10 cellular contexts compared by ENCODE assay signal in the genomic region with DNA sequence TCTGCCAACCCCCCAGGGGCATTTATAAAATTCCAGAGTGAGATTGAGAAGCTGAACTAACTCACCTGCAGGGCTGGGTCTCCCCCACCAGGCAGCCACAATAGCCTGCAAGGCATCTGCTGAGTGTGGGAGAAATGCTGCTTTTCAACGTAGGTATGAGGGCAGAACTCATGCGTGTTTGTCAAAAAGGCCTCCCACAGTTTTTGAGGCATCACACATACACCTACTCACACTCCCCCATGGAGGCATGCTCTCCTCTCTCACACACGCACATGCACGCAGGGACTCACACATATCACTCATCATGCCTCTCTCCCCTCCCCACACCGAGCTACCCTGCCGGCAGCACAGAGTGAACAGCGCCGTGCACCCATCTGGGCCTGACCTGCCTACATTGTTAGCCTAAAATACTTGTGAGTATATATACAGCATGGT.
DNase-seq lines count a peak whose midpoint lies in the region; ATAC-seq, FAIRE-seq and TF ChIP-seq lines count a peak whose summit lies in the region.
"Had no signal": no experiment of that assay in that cellular context is flagged by ENCODE, and none has a peak within 500 bp of the region (broad histone marks: within the 10 kb centered on the region; RNA-seq: fewer than 3 reads in every experiment).

No MANE protein-coding gene starts in this region.

- RAD21 ChIA-PET in GM12878 (lab: Charles Lee; ENCODE audit: unreplicated experiment): interaction anchor here (0.8 to 3.9 kb wide), 8 partner anchors 12 to 423 kb away, joined by 3 to 30 read pairs (median 5); no protein-coding TSS in a partner anchor

- in situ Hi-C loops in GM12878 (cut with MboI): no loop called here

- 4% methylated on average over 8 of the region's 8 CpGs for WGBS in GM12878 (ENCODE audit: insufficient coverage, insufficient replicate concordance, low lambda C conversion rate, missing lambda C conversion rate)
- 73% methylated on average over 8 of the region's 8 CpGs for WGBS in smooth muscle cell (ENCODE audit: low lambda C conversion rate)

- TF ChIP-seq CTCF in GM12872 (IDR thresholded peaks at IDR 0.05; ENCODE audit: insufficient read depth, low read depth, low read length): peak; percentile 49
- peak in 1 of 2 experiments; percentile 29; a peak in 1 of 4 replicates for TF ChIP-seq CTCF in GM23338 (conservative IDR thresholded peaks at IDR 0.05; ENCODE audit: low read depth in 2 of 2)
- TF ChIP-seq CTCF in Peyer's patch (IDR thresholded peaks at IDR 0.05): no peak
- peak; percentile 15 to 50 (median 41); a peak in 3 of 6 replicates for TF ChIP-seq CTCF in GM12878 (IDR thresholded peaks at IDR 0.05 in 2 of 3, conservative IDR thresholded peaks at IDR 0.05 in 1 of 3; ENCODE audit: control insufficient read depth in 2 of 3, extremely low read depth in 1 of 3, insufficient read depth in 1 of 3, low read depth in 3 of 3, low read length in 3 of 3)
- no peak for TF ChIP-seq CTCF in smooth muscle cell (IDR thresholded peaks at IDR 0.05; ENCODE audit: borderline replicate concordance, insufficient read depth, poor library complexity, severe bottlenecking)

- H3K4me2 ChIP-seq in GM23338: no peak overlapping the region
- H3K4me2 ChIP-seq in GM12878 (ENCODE audit: control insufficient read depth, insufficient read depth): peak overlapping the region; percentile 80
- no peak overlapping the region for H3K4me2 ChIP-seq in smooth muscle cell

- H4K20me1 ChIP-seq in GM23338 (replicated peaks; ENCODE audit: insufficient read depth) (no peaks in the 10 kb centered on the region; the same call in none of the 2 replicates), GM12878 (ENCODE audit: control insufficient read depth, insufficient read depth) (no peaks in the 10 kb centered on the region), smooth muscle cell (ENCODE audit: low read depth) (no peaks in the 10 kb centered on the region)

- peaks cover 19% of the 10 kb centered on the region; the same call in 1 of the 2 replicates for H3K79me2 ChIP-seq in GM23338 (replicated peaks; ENCODE audit: insufficient read depth)
- no peaks in the 10 kb centered on the region for H3K79me2 ChIP-seq in GM12878 (ENCODE audit: control insufficient read depth, insufficient read depth, low read length)
- H3K79me2 ChIP-seq in smooth muscle cell (ENCODE audit: low read depth): no peaks in the 10 kb centered on the region

- H3K4me1 ChIP-seq in GM23338 (ENCODE audit: insufficient read depth) (peaks cover 8% of the 10 kb centered on the region), Peyer's patch (peaks cover 0 to 6% (median 2%) of the 10 kb centered on the region in 4 donors), GM12878 (ENCODE audit: control insufficient read depth, insufficient read depth, low read length) (peaks cover 25% of the 10 kb centered on the region), smooth muscle cell (ENCODE audit: low read depth) (peaks cover 11% of the 10 kb centered on the region)

- TF ChIP-seq RAD21 in GM12878 (IDR thresholded peaks at IDR 0.05; ENCODE audit: insufficient read depth, low read depth, low read length): peak; percentile 63

- H3K9me3 Mint-ChIP-seq in GM23338: no peaks in the 10 kb centered on the region; the same call in 1 of the 3 replicates
- H3K9me3 Mint-ChIP-seq: neural crest cell had no signal

- H2AFZ ChIP-seq in GM23338 (no peak overlapping the region), GM12878 (ENCODE audit: control insufficient read depth, low read depth, low read length) (peak overlapping the region; percentile 78), smooth muscle cell (ENCODE audit: low read depth) (no peak overlapping the region)

- no TSS peak for BruUV-seq in GM12878 (replicated peaks; lab: Mats Ljungman, UMichigan)

- peak; percentile 23 for FAIRE-seq in GM12878 (lab: Jason Lieb, UNC)
- FAIRE-seq: astrocyte had no signal

- TF ChIP-seq EP300 in GM12878 (IDR thresholded peaks at IDR 0.05; ENCODE audit: borderline replicate concordance in 1 of 2, control insufficient read depth in 1 of 2, low read depth in 2 of 2, low read length in 2 of 2): peak; percentile 5 to 80; a peak in 3 of 4 replicates

- SMC1A ChIA-PET in GM12878 (lab: Charles Lee; ENCODE audit: uncharacterized antibody, unreplicated experiment): interaction anchor here (0.7 to 3.3 kb wide), 13 partner anchors 10 to 424 kb away, joined by 3 to 23 read pairs (median 5); no protein-coding TSS in a partner anchor

- peak; percentile 91 for ATAC-seq in GM23338
- ATAC-seq in GM12878: peak; percentile 83

- no peaks in the 10 kb centered on the region for H3K36me3 Mint-ChIP-seq in GM23338 (ENCODE audit: low read depth)

- H3K4me3 Mint-ChIP-seq in GM23338: no peak overlapping the region
- H3K4me3 Mint-ChIP-seq: neural crest cell had no signal

- TF ChIP-seq POLR2A in Peyer's patch (IDR thresholded peaks at IDR 0.05): no peak
- TF ChIP-seq POLR2A in GM12878 (IDR thresholded peaks at IDR 0.05; ENCODE audit: low read depth, low read length): peak; percentile 36; the same call in 1 of the 2 replicates

- DNase-seq in GM23338 (ENCODE audit: low spot score) (peak; percentile 30), Peyer's patch (no peak), GM12878 (ENCODE audit: low read depth, low spot score) (peak; percentile 51), UCSD-AML1 (lab: John Stamatoyannopoulos, UW; ENCODE audit: unreplicated experiment) (no peak), NCI-H510A treated with DMSO at 0.1 percent for 48 hours (lab: John Stamatoyannopoulos, UW) (no peak), smooth muscle cell (lab: John Stamatoyannopoulos, UW; ENCODE audit: unreplicated experiment) (no peak)
- DNase-seq in stimulated activated CD8-positive, alpha-beta memory T cell treated with anti-CD3 and anti-CD28 coated beads, Interleukin-15, amount 100 ng/mL, for 4 hours (ENCODE audit: low read depth in 2 of 2): peak; percentile 50 to 66

- no peaks in the 10 kb centered on the region for H3K9me3 ChIP-seq in Peyer's patch
- no peaks in the 10 kb centered on the region; the same call in 2 of the 3 replicates for H3K9me3 ChIP-seq in GM12878 (replicated peaks; ENCODE audit: control insufficient read depth, insufficient read depth, low read length)
- H3K9me3 ChIP-seq in smooth muscle cell (replicated peaks; ENCODE audit: low read depth): no peaks in the 10 kb centered on the region

- H3K27ac Mint-ChIP-seq in GM23338: no peak overlapping the region

- CTCF ChIA-PET in GM12878 (lab: Yijun Ruan, JAX): interaction anchor here (0.6 to 3.4 kb wide), 14 partner anchors 11 to 819 kb away, joined by 3 to 19 read pairs (median 3); no protein-coding TSS in a partner anchor

- H3K36me3 ChIP-seq in GM23338 (ENCODE audit: insufficient read depth) (no peaks in the 10 kb centered on the region; the same call in 1 of the 2 replicates), Peyer's patch (no peaks in the 10 kb centered on the region), GM12878 (ENCODE audit: control insufficient read depth in 2 of 2, insufficient read depth in 2 of 2, low read length in 1 of 2) (no peaks in the 10 kb centered on the region), smooth muscle cell (ENCODE audit: low read depth) (no peaks in the 10 kb centered on the region)

- H3F3A ChIP-seq in GM23338 (replicated peaks; ENCODE audit: low read depth): no peaks in the 10 kb centered on the region
- H3F3A ChIP-seq in smooth muscle cell (ENCODE audit: low read depth): no peaks in the 10 kb centered on the region

- intact Hi-C loops in GM12878 (cut with micrococcal nuclease; ENCODE audit: unreplicated experiment): loop anchor here (2.0 to 5.0 kb wide), 4 partner anchors 101 to 423 kb away; a partner anchor contains a TSS

- no peaks in the 10 kb centered on the region for H3K27me3 Mint-ChIP-seq in GM23338 (ENCODE audit: insufficient read depth, low read depth, poor library complexity)

- no peak overlapping the region for H3K27ac ChIP-seq in GM23338 (ENCODE audit: low read depth)
- H3K27ac ChIP-seq in Peyer's patch: peak overlapping the region; percentile 51 to 82 (median 74)
- peak overlapping the region; percentile 94 for H3K27ac ChIP-seq in GM12878 (ENCODE audit: control insufficient read depth, insufficient read depth)
- H3K27ac ChIP-seq in smooth muscle cell (ENCODE audit: low read depth): no peak overlapping the region

- H3K9me2 ChIP-seq in GM23338 (ENCODE audit: insufficient read depth): peaks cover 17% of the 10 kb centered on the region

- H3K4me1 Mint-ChIP-seq in GM23338: peaks cover 33% of the 10 kb centered on the region

- POLR2A ChIA-PET in GM12878 (lab: Charles Lee): interaction anchor here (1.0 kb wide), 1 partner anchor 53 kb away, joined by 5 read pairs; no protein-coding TSS in a partner anchor

- H3K4me3 ChIP-seq in GM23338 (no peak overlapping the region), Peyer's patch (no peak overlapping the region), GM12878 (no peak overlapping the region), smooth muscle cell (no peak overlapping the region)

- H3K27me3 ChIP-seq in GM23338 (ENCODE audit: insufficient read depth): no peaks in the 10 kb centered on the region
- H3K27me3 ChIP-seq in Peyer's patch: no peaks in the 10 kb centered on the region
- H3K27me3 ChIP-seq in GM12878 (replicated peaks in 1 of 2; ENCODE audit: control insufficient read depth in 2 of 2, insufficient read depth in 2 of 2, low read length in 1 of 2): no peaks in the 10 kb centered on the region
- H3K27me3 ChIP-seq in smooth muscle cell (ENCODE audit: low read depth): no peaks in the 10 kb centered on the region

- peak overlapping the region; percentile 68 for H3K9ac ChIP-seq in GM12878 (ENCODE audit: control insufficient read depth, insufficient read depth, low read length)
- H3K9ac ChIP-seq in smooth muscle cell (ENCODE audit: low read depth): no peak overlapping the region

TF ChIP-seq in GM23338, 12 proteins besides CTCF, POLR2A, EP300 and RAD21 (continues in another document):
- TF ChIP-seq, protein P1, sequence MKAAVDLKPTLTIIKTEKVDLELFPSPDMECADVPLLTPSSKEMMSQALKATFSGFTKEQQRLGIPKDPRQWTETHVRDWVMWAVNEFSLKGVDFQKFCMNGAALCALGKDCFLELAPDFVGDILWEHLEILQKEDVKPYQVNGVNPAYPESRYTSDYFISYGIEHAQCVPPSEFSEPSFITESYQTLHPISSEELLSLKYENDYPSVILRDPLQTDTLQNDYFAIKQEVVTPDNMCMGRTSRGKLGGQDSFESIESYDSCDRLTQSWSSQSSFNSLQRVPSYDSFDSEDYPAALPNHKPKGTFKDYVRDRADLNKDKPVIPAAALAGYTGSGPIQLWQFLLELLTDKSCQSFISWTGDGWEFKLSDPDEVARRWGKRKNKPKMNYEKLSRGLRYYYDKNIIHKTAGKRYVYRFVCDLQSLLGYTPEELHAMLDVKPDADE (IDR thresholded peaks at IDR 0.05): no peak

Comparison
In these comparisons a context has a peak if more than half of its experiments do, and no peak if none do; other contexts are left out.
1. CTCF ChIP-seq: peak in GM12872 (single experiment) and GM12878 (3 of 3); none in Peyer's patch (0 of 6) and smooth muscle cell (single experiment).
2. DNase-seq: peak in GM23338 (single experiment), GM12878 (single experiment) and stimulated activated CD8-positive, alpha-beta memory T cell treated with anti-CD3 and anti-CD28 coated beads, Interleukin-15, amount 100 ng/mL, for 4 hours (2 of 2); none in Peyer's patch (0 of 3), UCSD-AML1 (single experiment), NCI-H510A treated with DMSO at 0.1 percent for 48 hours (single experiment) and smooth muscle cell (single experiment).
3. H3K27ac ChIP-seq: peak in Peyer's patch (4 of 4) and GM12878 (single experiment); none in GM23338 (single experiment) and smooth muscle cell (single experiment).